1 cellular context compared by ENCODE assay signal in the genomic region with DNA sequence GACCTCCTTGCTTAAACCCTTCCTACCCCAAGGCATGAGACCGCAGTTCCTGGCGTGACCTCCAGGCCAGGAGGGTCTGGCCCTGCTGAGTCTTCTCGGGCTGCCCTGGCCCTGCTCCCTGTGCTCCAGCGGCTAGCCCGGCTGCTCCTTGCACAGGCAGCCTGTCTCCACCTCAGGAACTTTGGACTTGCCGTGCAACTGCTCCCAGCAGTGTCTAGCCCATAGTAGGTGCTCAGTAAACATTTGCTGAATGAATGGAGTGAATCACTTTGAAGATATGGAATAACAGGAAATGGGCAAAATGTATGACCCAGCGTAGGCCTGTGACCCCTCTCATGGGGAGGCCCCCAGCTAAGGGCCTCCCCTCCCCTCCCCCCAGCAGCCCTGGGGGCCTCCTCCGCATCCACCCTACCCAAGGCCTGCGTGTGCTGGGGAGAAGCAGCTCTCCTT.
TF ChIP-seq lines count a peak whose summit lies in the region.

No MANE protein-coding gene starts in this region.

TF ChIP-seq in WTC11, 78 proteins besides CTCF, POLR2A, EP300 and RAD21 (continued from another document):
- TF ChIP-seq RORB (CRISPR knock-in tag; IDR thresholded peaks at IDR 0.05): no peak
- no peak for TF ChIP-seq SMAD3 (CRISPR knock-in tag; IDR thresholded peaks at IDR 0.05; ENCODE audit: borderline replicate concordance)
- TF ChIP-seq ZBTB21 (CRISPR knock-in tag; IDR thresholded peaks at IDR 0.05; ENCODE audit: borderline replicate concordance): no peak
- no peak for TF ChIP-seq ZNF263 (CRISPR knock-in tag; IDR thresholded peaks at IDR 0.05; ENCODE audit: low read depth)
- TF ChIP-seq, protein P1, sequence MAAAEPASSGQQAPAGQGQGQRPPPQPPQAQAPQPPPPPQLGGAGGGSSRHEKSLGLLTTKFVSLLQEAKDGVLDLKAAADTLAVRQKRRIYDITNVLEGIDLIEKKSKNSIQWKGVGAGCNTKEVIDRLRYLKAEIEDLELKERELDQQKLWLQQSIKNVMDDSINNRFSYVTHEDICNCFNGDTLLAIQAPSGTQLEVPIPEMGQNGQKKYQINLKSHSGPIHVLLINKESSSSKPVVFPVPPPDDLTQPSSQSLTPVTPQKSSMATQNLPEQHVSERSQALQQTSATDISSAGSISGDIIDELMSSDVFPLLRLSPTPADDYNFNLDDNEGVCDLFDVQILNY (CRISPR knock-in tag; IDR thresholded peaks at IDR 0.05): no peak
- TF ChIP-seq MYBL2 (CRISPR knock-in tag; IDR thresholded peaks at IDR 0.05): no peak
- TF ChIP-seq ATF3 (CRISPR knock-in tag; conservative IDR thresholded peaks at IDR 0.05): no peak
- TF ChIP-seq, protein P2, sequence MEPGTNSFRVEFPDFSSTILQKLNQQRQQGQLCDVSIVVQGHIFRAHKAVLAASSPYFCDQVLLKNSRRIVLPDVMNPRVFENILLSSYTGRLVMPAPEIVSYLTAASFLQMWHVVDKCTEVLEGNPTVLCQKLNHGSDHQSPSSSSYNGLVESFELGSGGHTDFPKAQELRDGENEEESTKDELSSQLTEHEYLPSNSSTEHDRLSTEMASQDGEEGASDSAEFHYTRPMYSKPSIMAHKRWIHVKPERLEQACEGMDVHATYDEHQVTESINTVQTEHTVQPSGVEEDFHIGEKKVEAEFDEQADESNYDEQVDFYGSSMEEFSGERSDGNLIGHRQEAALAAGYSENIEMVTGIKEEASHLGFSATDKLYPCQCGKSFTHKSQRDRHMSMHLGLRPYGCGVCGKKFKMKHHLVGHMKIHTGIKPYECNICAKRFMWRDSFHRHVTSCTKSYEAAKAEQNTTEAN (CRISPR knock-in tag; IDR thresholded peaks at IDR 0.05): no peak
- no peak for TF ChIP-seq MXD4 (CRISPR knock-in tag; IDR thresholded peaks at IDR 0.05; ENCODE audit: borderline replicate concordance)
- TF ChIP-seq CREB1 (CRISPR knock-in tag; IDR thresholded peaks at IDR 0.05): no peak
- no peak for TF ChIP-seq STAT6 (CRISPR knock-in tag; conservative IDR thresholded peaks at IDR 0.05; ENCODE audit: low read depth)
